Comparison of ENCODE assay signal across 10 cellular contexts in the genomic region with DNA sequence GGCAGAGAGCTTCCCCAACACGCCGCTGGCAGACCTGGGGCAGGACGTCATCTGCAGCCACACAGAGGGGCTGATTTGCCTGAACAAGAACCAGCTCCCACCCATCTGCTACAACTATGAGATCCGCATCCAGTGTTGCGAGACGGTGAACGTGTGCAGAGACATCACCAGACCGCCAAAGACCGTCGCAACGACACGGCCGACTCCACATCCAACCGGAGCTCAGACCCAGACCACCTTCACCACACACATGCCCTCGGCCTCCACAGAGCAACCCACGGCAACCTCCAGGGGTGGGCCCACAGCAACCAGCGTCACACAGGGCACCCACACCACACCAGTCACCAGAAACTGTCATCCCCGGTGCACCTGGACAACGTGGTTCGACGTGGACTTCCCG. TPM values are rescaled to one million over a fixed set of nuclear protein-coding genes. Genes with fewer than 3 reads are reported as not detected.
"Had no signal": no experiment of that assay in that cellular context is flagged by ENCODE, and none has a peak within 500 bp of the region (broad histone marks: within the 10 kb centered on the region; RNA-seq: fewer than 3 reads in every experiment).

No MANE protein-coding gene starts in this region.

RNA-seq across cellular contexts. Expression of gene MUC5AC, which starts 26.4 kb away (rescaled TPM):
- total RNA-seq: kidney epithelial cell, left cardiac atrium, left ventricle myocardium inferior, left ventricle myocardium superior, liver, lung microvascular endothelial cell, mammary epithelial cell, mesenteric fat pad, mesothelial cell of epicardium, myocyte had no signal

RNA-seq across cellular contexts. Expression of gene MUC5B, which starts 38.7 kb away (rescaled TPM):
- total RNA-seq: kidney epithelial cell, left cardiac atrium, left ventricle myocardium inferior, left ventricle myocardium superior, lung microvascular endothelial cell, mesenteric fat pad, mesothelial cell of epicardium, myocyte had no signal
